Comparison of ENCODE assay signal across 8 cellular contexts in genomic region chr3:129794319-129795201, GRCh38.
DNase-seq lines count a peak whose midpoint lies in the region; ATAC-seq, FAIRE-seq and TF ChIP-seq lines count a peak whose summit lies in the region.

No MANE protein-coding gene starts in this region.

- H3K27ac ChIP-seq in keratinocyte (ENCODE audit: control insufficient read depth, insufficient read depth, low read length), result peak overlapping the region; percentile 90

- peaks cover 62% of the 10 kb centered on the region for H3K4me1 Mint-ChIP-seq in brain
- H3K4me1 Mint-ChIP-seq in stimulated activated naive CD8-positive, alpha-beta T cell treated with anti-CD3 and anti-CD28 coated beads, Interleukin-15, Interleukin-2, amounts not matched to agents 100 ng/mL and 50 ng/mL, for 24 hours (ENCODE audit: low read depth), result peaks cover 27% of the 10 kb centered on the region

- FAIRE-seq in keratinocyte (lab: Jason Lieb, UNC), result peak; percentile 93

- peak overlapping the region; percentile 75 for H3K4me2 ChIP-seq in keratinocyte (ENCODE audit: control insufficient read depth, extremely low read depth, insufficient read depth, low read depth, low read length)

- dilution Hi-C loops in keratinocyte (cut with MboI; ENCODE audit: extremely low pct_ligation_motif_present, low sequenced_read_pairs), result no loop called here

- peaks cover 14% of the 10 kb centered on the region for H3K36me3 Mint-ChIP-seq in brain
- H3K36me3 Mint-ChIP-seq in stimulated activated naive CD8-positive, alpha-beta T cell treated with anti-CD3 and anti-CD28 coated beads, Interleukin-15, Interleukin-2, amounts not matched to agents 100 ng/mL and 50 ng/mL, for 24 hours (ENCODE audit: low read depth), result no peaks in the 10 kb centered on the region

- H3K27ac Mint-ChIP-seq in brain, result peak overlapping the region; percentile 79 to 99 (median 94)
- no peak overlapping the region for H3K27ac Mint-ChIP-seq in stimulated activated naive CD8-positive, alpha-beta T cell treated with anti-CD3 and anti-CD28 coated beads, Interleukin-15, Interleukin-2, amounts not matched to agents 100 ng/mL and 50 ng/mL, for 24 hours

- H3K4me1 ChIP-seq in keratinocyte (ENCODE audit: control insufficient read depth, extremely low read depth, insufficient read depth, low read length), result peaks cover 24% of the 10 kb centered on the region

- peaks cover 50% of the 10 kb centered on the region for H3K79me2 ChIP-seq in keratinocyte (ENCODE audit: control insufficient read depth, insufficient read depth, low read length)

- ATAC-seq in GM19328 (IDR thresholded peaks at IDR 0.05; ENCODE audit: unreplicated experiment), result no peak

- TF ChIP-seq CTCF in brain (conservative IDR thresholded peaks at IDR 0.05) (no peak), keratinocyte (optimal IDR thresholded peaks at IDR 0.05 in 1 of 3, IDR thresholded peaks at IDR 0.05 in 1 of 3, conservative IDR thresholded peaks at IDR 0.05 in 1 of 3; ENCODE audit: extremely low read depth in 1 of 3, insufficient read depth in 2 of 3, low read length in 3 of 3) (no peak)

- no peaks in the 10 kb centered on the region for H4K20me1 ChIP-seq in keratinocyte (ENCODE audit: control insufficient read depth, extremely low read depth, insufficient read depth, low read length)

- H2AFZ ChIP-seq in keratinocyte (ENCODE audit: control insufficient read depth, low read length), result peak overlapping the region; percentile 2

- H3K27me3 Mint-ChIP-seq in brain, result no peaks in the 10 kb centered on the region
- H3K27me3 Mint-ChIP-seq in stimulated activated naive CD8-positive, alpha-beta T cell treated with anti-CD3 and anti-CD28 coated beads, Interleukin-15, Interleukin-2, amounts not matched to agents 100 ng/mL and 50 ng/mL, for 24 hours, result no peaks in the 10 kb centered on the region

- H3K9me3 ChIP-seq in keratinocyte (ENCODE audit: control insufficient read depth, low read depth, low read length), result no peaks in the 10 kb centered on the region

- no peaks in the 10 kb centered on the region for H3K27me3 ChIP-seq in keratinocyte (ENCODE audit: control insufficient read depth, extremely low read depth, insufficient read depth, low read length)

- H3K9me1 ChIP-seq in keratinocyte (ENCODE audit: control insufficient read depth, extremely low read depth, insufficient read depth, low read length), result no peaks in the 10 kb centered on the region

- H3K4me3 ChIP-seq in keratinocyte (ENCODE audit: control insufficient read depth in 2 of 3, extremely low read depth in 1 of 3, insufficient read depth in 2 of 3, low read depth in 1 of 3, low read length in 3 of 3), result peak overlapping the region; percentile 71 to 93 (median 86)

- peak; percentile 6 for DNase-seq in stimulated activated CD4-positive, alpha-beta T cell treated with anti-CD3 and anti-CD28 coated beads, Interleukin-15, amount 100 ng/mL, for 24 hours
- no peak for DNase-seq in stimulated activated CD4-positive, alpha-beta T cell treated with anti-CD3 and anti-CD28 coated beads, Interleukin-4, amount 100 ng/mL, for 24 hours
- DNase-seq in NCI-H2171 (lab: John Stamatoyannopoulos, UW), result peak; percentile 86
- peak; percentile 92 for DNase-seq in keratinocyte (ENCODE audit: low read depth, low spot score)
- no peak for DNase-seq in GM19240 (ENCODE audit: insufficient read length, low spot score)

- peak overlapping the region; percentile 91 for H3K9ac ChIP-seq in keratinocyte (ENCODE audit: control insufficient read depth, extremely low read depth, insufficient read depth, low read length)

- H3K9me3 Mint-ChIP-seq in brain, result no peaks in the 10 kb centered on the region
- H3K9me3 Mint-ChIP-seq in stimulated activated naive CD8-positive, alpha-beta T cell treated with anti-CD3 and anti-CD28 coated beads, Interleukin-15, Interleukin-2, amounts not matched to agents 100 ng/mL and 50 ng/mL, for 24 hours, result no peaks in the 10 kb centered on the region

- peaks cover 0 to 2% of the 10 kb centered on the region in 2 experiments for H3K36me3 ChIP-seq in keratinocyte (ENCODE audit: control insufficient read depth in 2 of 2, extremely low read depth in 1 of 2, insufficient read depth in 2 of 2, low read length in 2 of 2)

- peak overlapping the region; percentile 76 to 89 (median 85) for H3K4me3 Mint-ChIP-seq in brain
- H3K4me3 Mint-ChIP-seq in stimulated activated naive CD8-positive, alpha-beta T cell treated with anti-CD3 and anti-CD28 coated beads, Interleukin-15, Interleukin-2, amounts not matched to agents 100 ng/mL and 50 ng/mL, for 24 hours, result peak overlapping the region; percentile 53

Comparison
In these comparisons a context has a peak if more than half of its experiments do, and no peak if none do; other contexts are left out.
1. DNase-seq: peak in stimulated activated CD4-positive, alpha-beta T cell treated with anti-CD3 and anti-CD28 coated beads, Interleukin-15, amount 100 ng/mL, for 24 hours (single experiment), NCI-H2171 (single experiment) and keratinocyte (single experiment); none in stimulated activated CD4-positive, alpha-beta T cell treated with anti-CD3 and anti-CD28 coated beads, Interleukin-4, amount 100 ng/mL, for 24 hours (single experiment) and GM19240 (single experiment).